8 cellular contexts compared by ENCODE assay signal in genomic region chr4:69823481-69824186, GRCh38. TPM values are rescaled to one million over a fixed set of nuclear protein-coding genes. Genes with fewer than 3 reads are reported as not detected.
DNase-seq lines count a peak whose midpoint lies in the region; ATAC-seq and TF ChIP-seq lines count a peak whose summit lies in the region.

No MANE protein-coding gene starts in this region.

- H3K9me3 ChIP-seq in AG04450 (ENCODE audit: control insufficient read depth, insufficient read depth, low read length) (no peaks in the 10 kb centered on the region), hepatocyte (ENCODE audit: low read depth) (no peaks in the 10 kb centered on the region)

- H3K9me3 Mint-ChIP-seq in activated CD4-positive, alpha-beta memory T cell treated with anti-CD3 and anti-CD28 coated beads, Interleukin-2, amount 10 ng/mL, durations not matched to agents 7 days and 5 days, result no peaks in the 10 kb centered on the region

- CTCF ChIA-PET in AG04450 (lab: Charles Lee), result interaction anchor here (0.7 to 2.0 kb wide), 5 partner anchors 11 to 137 kb away, joined by 3 to 7 read pairs (median 4); no protein-coding TSS in a partner anchor
- CTCF ChIA-PET in activated CD4-positive, alpha-beta memory T cell treated with anti-CD3 and anti-CD28 coated beads, Interleukin-2, amount 10 ng/mL, durations not matched to agents 7 days and 5 days (lab: Charles Lee), result interaction anchor here (0.5 to 2.1 kb wide), 8 partner anchors 10 to 135 kb away, joined by 3 to 7 read pairs (median 5); partner anchors contain the start of gene SULT1B1

- H3K4me1 Mint-ChIP-seq in activated CD4-positive, alpha-beta memory T cell treated with anti-CD3 and anti-CD28 coated beads, Interleukin-2, amount 10 ng/mL, durations not matched to agents 7 days and 5 days, result no peaks in the 10 kb centered on the region

- no peaks in the 10 kb centered on the region for H3K27me3 Mint-ChIP-seq in activated CD4-positive, alpha-beta memory T cell treated with anti-CD3 and anti-CD28 coated beads, Interleukin-2, amount 10 ng/mL, durations not matched to agents 7 days and 5 days

- H3K79me2 ChIP-seq in hepatocyte, result peaks cover 14% of the 10 kb centered on the region

- H3K27ac ChIP-seq in AG04450 (ENCODE audit: low read depth, low read length) (no peak overlapping the region), hepatocyte (peak overlapping the region; percentile 91)

- H3K9me2 ChIP-seq in hepatocyte (replicated peaks; ENCODE audit: insufficient read depth), result no peaks in the 10 kb centered on the region

- H3K4me1 ChIP-seq in hepatocyte (ENCODE audit: insufficient read depth), result peaks cover 19% of the 10 kb centered on the region

- H3K27ac Mint-ChIP-seq in activated CD4-positive, alpha-beta memory T cell treated with anti-CD3 and anti-CD28 coated beads, Interleukin-2, amount 10 ng/mL, durations not matched to agents 7 days and 5 days, result no peak overlapping the region

- intact Hi-C loops in Right ventricle myocardium superior (cut with DNase I), result no loop called here

- ATAC-seq in GM18502 (IDR thresholded peaks at IDR 0.05; ENCODE audit: poor library complexity, unreplicated experiment), result peak; percentile 98
- peak; percentile 97 for ATAC-seq in HG02885 (IDR thresholded peaks at IDR 0.05; ENCODE audit: poor library complexity, unreplicated experiment)
- no peak for ATAC-seq in Right ventricle myocardium superior (ENCODE audit: poor library complexity)

- TF ChIP-seq CTCF in AG04450 (IDR thresholded peaks at IDR 0.05; ENCODE audit: low read depth, low read length) (peak; percentile 51), hepatocyte (IDR thresholded peaks at IDR 0.05; ENCODE audit: poor library complexity) (peak; percentile 76)

- POLR2A ChIA-PET in AG04450 (lab: Yijun Ruan, JAX), result no interaction called here
- POLR2A ChIA-PET in activated CD4-positive, alpha-beta memory T cell treated with anti-CD3 and anti-CD28 coated beads, Interleukin-2, amount 10 ng/mL, durations not matched to agents 7 days and 5 days (lab: Charles Lee), result no interaction called here

- no peak overlapping the region for H3K4me3 ChIP-seq in AG04450 (ENCODE audit: low read depth, low read length)
- H3K4me3 ChIP-seq in hepatocyte, result no peak overlapping the region

- H2AFZ ChIP-seq in hepatocyte, result no peak overlapping the region

- no peaks in the 10 kb centered on the region for H3K36me3 Mint-ChIP-seq in activated CD4-positive, alpha-beta memory T cell treated with anti-CD3 and anti-CD28 coated beads, Interleukin-2, amount 10 ng/mL, durations not matched to agents 7 days and 5 days (ENCODE audit: low read depth)

- H3K27me3 ChIP-seq in AG04450 (ENCODE audit: control insufficient read depth, insufficient read depth, low read length), result no peaks in the 10 kb centered on the region
- H3K27me3 ChIP-seq in hepatocyte, result no peaks in the 10 kb centered on the region

- no peaks in the 10 kb centered on the region for H4K20me1 ChIP-seq in hepatocyte (ENCODE audit: insufficient read depth, poor library complexity, severe bottlenecking)

- peak overlapping the region; percentile 49 for H3K4me2 ChIP-seq in hepatocyte

- WGBS in hepatocyte (ENCODE audit: low lambda C conversion rate, missing lambda C conversion rate), result 43% methylated on average over 8 of the region's 8 CpGs

- no peaks in the 10 kb centered on the region for H3K36me3 ChIP-seq in hepatocyte (replicated peaks; ENCODE audit: insufficient read depth, low read depth)

- DNase-seq in AG04450 (ENCODE audit: low read depth, low spot score), result no peak
- DNase-seq in NCI-H187 treated with DMSO at 0.1 percent for 48 hours (lab: John Stamatoyannopoulos, UW), result peak; percentile 56
- peak; percentile 42 for DNase-seq in activated CD4-positive, alpha-beta memory T cell treated with anti-CD3 and anti-CD28 coated beads, Interleukin-2, amount 10 ng/mL, durations not matched to agents 7 days and 5 days
- DNase-seq in hepatocyte (ENCODE audit: low spot score), result peak; percentile 83
- DNase-seq in stimulated activated CD8-positive, alpha-beta memory T cell treated with anti-CD3 and anti-CD28 coated beads, Interleukin-4, amount 100 ng/mL, for 48 hours, result peak; percentile 57
- no peak for DNase-seq in Right ventricle myocardium superior

- H3K4me3 Mint-ChIP-seq in activated CD4-positive, alpha-beta memory T cell treated with anti-CD3 and anti-CD28 coated beads, Interleukin-2, amount 10 ng/mL, durations not matched to agents 7 days and 5 days, result no peak overlapping the region

RNA-seq across cellular contexts. Expression of gene SULT1E1, which starts 36.3 kb away (rescaled TPM):
- polyA plus RNA-seq in AG04450 (2011; rRNA removed) (not detected in 2 replicates), hepatocyte (30.8 and 42.1 TPM in 2 replicates)
- not detected in 2 replicates for polyA minus RNA-seq in AG04450 (2011; rRNA and poly(A)+ RNA removed)
- total RNA-seq in activated CD4-positive, alpha-beta memory T cell treated with anti-CD3 and anti-CD28 coated beads, Interleukin-2, amount 10 ng/mL, durations not matched to agents 7 days and 5 days, result not detected
- total RNA-seq in hepatocyte (69.8 and 72.5 TPM in 2 replicates), Right ventricle myocardium superior (not detected)

Comparison
In these comparisons a context has a peak if more than half of its experiments do, and no peak if none do; other contexts are left out.
1. DNase-seq: peak in NCI-H187 treated with DMSO at 0.1 percent for 48 hours (single experiment), activated CD4-positive, alpha-beta memory T cell treated with anti-CD3 and anti-CD28 coated beads, Interleukin-2, amount 10 ng/mL, durations not matched to agents 7 days and 5 days (single experiment), hepatocyte (single experiment) and stimulated activated CD8-positive, alpha-beta memory T cell treated with anti-CD3 and anti-CD28 coated beads, Interleukin-4, amount 100 ng/mL, for 48 hours (single experiment); none in AG04450 (single experiment) and Right ventricle myocardium superior (single experiment).
2. RNA of gene SULT1E1, which starts 36.3 kb away (total RNA-seq): 69.8 to 72.5 TPM in hepatocyte; not detected in activated CD4-positive, alpha-beta memory T cell treated with anti-CD3 and anti-CD28 coated beads, Interleukin-2, amount 10 ng/mL, durations not matched to agents 7 days and 5 days and not detected in Right ventricle myocardium superior (single experiment); every median in the first group is over 10 times any median in the second.